Comparison of ENCODE assay signal across 17 cellular contexts in genomic region chr22:17269607-17270261, GRCh38. TPM values are rescaled to one million over a fixed set of nuclear protein-coding genes. Genes with fewer than 3 reads are reported as not detected.
DNase-seq lines count a peak whose midpoint lies in the region; ATAC-seq and TF ChIP-seq lines count a peak whose summit lies in the region.
"Had no signal": no experiment of that assay in that cellular context is flagged by ENCODE, and none has a peak within 500 bp of the region (broad histone marks: within the 10 kb centered on the region; RNA-seq: fewer than 3 reads in every experiment).

No MANE protein-coding gene starts in this region.

- TF ChIP-seq CTCF in mucosa of descending colon (IDR thresholded peaks at IDR 0.05) = no peak

- no peak overlapping the region for H3K27ac Mint-ChIP-seq in activated naive CD8-positive, alpha-beta T cell treated with anti-CD3 and anti-CD28 coated beads, Interleukin-2, amount 50 U/mL, for 24 hours
- no peak overlapping the region for H3K27ac Mint-ChIP-seq in activated naive CD8-positive, alpha-beta T cell treated with anti-CD3 and anti-CD28 coated beads for 36 hours
- H3K27ac Mint-ChIP-seq in central memory CD8-positive, alpha-beta T cell (ENCODE audit: low read depth) = peak overlapping the region; percentile 19
- H3K27ac Mint-ChIP-seq in activated T-helper 17 cell treated with anti-CD3 and anti-CD28 coated beads, Interleukin-2, amount 50 U/mL, for 72 hours = no peak overlapping the region
- H3K27ac Mint-ChIP-seq: stimulated activated naive B cell treated with anti-CD40 and anti-IgM and Interleukin-4, amounts not matched to agents 10 μg/mL and 1 μg/mL and 100 μg/mL, for 72 hours had no signal

- H3K4me1 Mint-ChIP-seq in activated naive CD8-positive, alpha-beta T cell treated with anti-CD3 and anti-CD28 coated beads, Interleukin-2, amount 50 U/mL, for 24 hours = peaks cover 20% of the 10 kb centered on the region
- H3K4me1 Mint-ChIP-seq in activated naive CD8-positive, alpha-beta T cell treated with anti-CD3 and anti-CD28 coated beads for 36 hours = peaks cover 31% of the 10 kb centered on the region
- peaks cover 6% of the 10 kb centered on the region for H3K4me1 Mint-ChIP-seq in central memory CD8-positive, alpha-beta T cell
- peaks cover 6% of the 10 kb centered on the region for H3K4me1 Mint-ChIP-seq in activated T-helper 17 cell treated with anti-CD3 and anti-CD28 coated beads, Interleukin-2, amount 50 U/mL, for 72 hours

- H3K4me1 ChIP-seq in mucosa of descending colon (ENCODE audit: low read depth) = peaks cover 18% of the 10 kb centered on the region
- H3K4me1 ChIP-seq: gastroesophageal sphincter, prostate gland, tibial nerve had no signal

- no peak overlapping the region for H3K4me3 ChIP-seq in mucosa of descending colon
- H3K4me3 ChIP-seq: gastroesophageal sphincter, HAP-1, prostate gland, tibial nerve had no signal

- H3K27me3 Mint-ChIP-seq in activated naive CD8-positive, alpha-beta T cell treated with anti-CD3 and anti-CD28 coated beads, Interleukin-2, amount 50 U/mL, for 24 hours = peaks cover 3% of the 10 kb centered on the region
- no peaks in the 10 kb centered on the region for H3K27me3 Mint-ChIP-seq in activated naive CD8-positive, alpha-beta T cell treated with anti-CD3 and anti-CD28 coated beads for 36 hours
- no peaks in the 10 kb centered on the region for H3K27me3 Mint-ChIP-seq in central memory CD8-positive, alpha-beta T cell
- H3K27me3 Mint-ChIP-seq in activated T-helper 17 cell treated with anti-CD3 and anti-CD28 coated beads, Interleukin-2, amount 50 U/mL, for 72 hours = no peaks in the 10 kb centered on the region
- H3K27me3 Mint-ChIP-seq: stimulated activated naive B cell treated with anti-CD40 and anti-IgM and Interleukin-4, amounts not matched to agents 10 μg/mL and 1 μg/mL and 100 μg/mL, for 72 hours had no signal

- no peak overlapping the region for H3K4me3 Mint-ChIP-seq in activated naive CD8-positive, alpha-beta T cell treated with anti-CD3 and anti-CD28 coated beads, Interleukin-2, amount 50 U/mL, for 24 hours
- H3K4me3 Mint-ChIP-seq in activated naive CD8-positive, alpha-beta T cell treated with anti-CD3 and anti-CD28 coated beads for 36 hours = no peak overlapping the region
- H3K4me3 Mint-ChIP-seq in central memory CD8-positive, alpha-beta T cell = no peak overlapping the region
- H3K4me3 Mint-ChIP-seq in activated T-helper 17 cell treated with anti-CD3 and anti-CD28 coated beads, Interleukin-2, amount 50 U/mL, for 72 hours = no peak overlapping the region
- H3K4me3 Mint-ChIP-seq: stimulated activated naive B cell treated with anti-CD40 and anti-IgM and Interleukin-4, amounts not matched to agents 10 μg/mL and 1 μg/mL and 100 μg/mL, for 72 hours had no signal

- intact Hi-C loops in mucosa of descending colon (cut with DNase I, micrococcal nuclease) = no loop called here

- DNase-seq in activated naive CD8-positive, alpha-beta T cell treated with anti-CD3 and anti-CD28 coated beads, Interleukin-2, amount 50 U/mL, for 24 hours = no peak
- DNase-seq in activated naive CD8-positive, alpha-beta T cell treated with anti-CD3 and anti-CD28 coated beads for 36 hours = no peak
- no peak for DNase-seq in central memory CD8-positive, alpha-beta T cell (ENCODE audit: low spot score in 2 of 2)
- peak; percentile 63 to 67 (median 63) for DNase-seq in mucosa of descending colon
- DNase-seq in HPDE6-E6E7 (ENCODE audit: extremely low spot score) = no peak
- DNase-seq in NCI-H774 (lab: John Stamatoyannopoulos, UW) = no peak
- no peak for DNase-seq in NCI-H146 (lab: John Stamatoyannopoulos, UW)
- DNase-seq: activated CD4-positive, alpha-beta T cell treated with anti-CD3 and anti-CD28 coated beads for 1 hour; DMS79 treated with DMSO at 0.1 percent for 48 hours; stimulated activated naive B cell treated with anti-CD40 and anti-IgM and Interleukin-4, amounts not matched to agents 10 μg/mL and 1 μg/mL and 100 μg/mL, for 72 hours; T-helper 9 cell had no signal

- peak; percentile 18 for ATAC-seq in activated naive CD8-positive, alpha-beta T cell treated with anti-CD3 and anti-CD28 coated beads, Interleukin-2, amount 50 U/mL, for 24 hours
- ATAC-seq in central memory CD8-positive, alpha-beta T cell (replicated peaks; ENCODE audit: extremely low read depth, poor library complexity, severe bottlenecking) = no peak
- peak; percentile 55 for ATAC-seq in mucosa of descending colon
- no peak for ATAC-seq in activated T-helper 17 cell treated with anti-CD3 and anti-CD28 coated beads, Interleukin-2, amount 50 U/mL, for 72 hours (replicated peaks)
- ATAC-seq: gastroesophageal sphincter had no signal

- H3K9me3 Mint-ChIP-seq in activated naive CD8-positive, alpha-beta T cell treated with anti-CD3 and anti-CD28 coated beads, Interleukin-2, amount 50 U/mL, for 24 hours = no peaks in the 10 kb centered on the region
- H3K9me3 Mint-ChIP-seq in activated naive CD8-positive, alpha-beta T cell treated with anti-CD3 and anti-CD28 coated beads for 36 hours = no peaks in the 10 kb centered on the region
- H3K9me3 Mint-ChIP-seq in central memory CD8-positive, alpha-beta T cell = no peaks in the 10 kb centered on the region
- no peaks in the 10 kb centered on the region for H3K9me3 Mint-ChIP-seq in activated T-helper 17 cell treated with anti-CD3 and anti-CD28 coated beads, Interleukin-2, amount 50 U/mL, for 72 hours
- H3K9me3 Mint-ChIP-seq: stimulated activated naive B cell treated with anti-CD40 and anti-IgM and Interleukin-4, amounts not matched to agents 10 μg/mL and 1 μg/mL and 100 μg/mL, for 72 hours had no signal

- H3K9me3 ChIP-seq in mucosa of descending colon = no peaks in the 10 kb centered on the region
- H3K9me3 ChIP-seq: gastroesophageal sphincter, HAP-1, prostate gland, tibial nerve had no signal

- no peaks in the 10 kb centered on the region for H3K36me3 Mint-ChIP-seq in activated naive CD8-positive, alpha-beta T cell treated with anti-CD3 and anti-CD28 coated beads, Interleukin-2, amount 50 U/mL, for 24 hours (ENCODE audit: low read depth)
- no peaks in the 10 kb centered on the region for H3K36me3 Mint-ChIP-seq in activated naive CD8-positive, alpha-beta T cell treated with anti-CD3 and anti-CD28 coated beads for 36 hours
- peaks cover 2% of the 10 kb centered on the region for H3K36me3 Mint-ChIP-seq in central memory CD8-positive, alpha-beta T cell (ENCODE audit: insufficient read depth)
- no peaks in the 10 kb centered on the region for H3K36me3 Mint-ChIP-seq in activated T-helper 17 cell treated with anti-CD3 and anti-CD28 coated beads, Interleukin-2, amount 50 U/mL, for 72 hours (ENCODE audit: low read depth)
- H3K36me3 Mint-ChIP-seq: stimulated activated naive B cell treated with anti-CD40 and anti-IgM and Interleukin-4, amounts not matched to agents 10 μg/mL and 1 μg/mL and 100 μg/mL, for 72 hours had no signal

- no peaks in the 10 kb centered on the region for H3K36me3 ChIP-seq in mucosa of descending colon (ENCODE audit: low read depth)
- H3K36me3 ChIP-seq: gastroesophageal sphincter, HAP-1, prostate gland, tibial nerve had no signal

RNA-seq across cellular contexts. Expression of gene ADA2, which starts 50.5 kb away (rescaled TPM):
- total RNA-seq in activated naive CD8-positive, alpha-beta T cell treated with anti-CD3 and anti-CD28 coated beads for 36 hours = 1 to 10 TPM; 7.0 to 7.1 TPM
- total RNA-seq in mucosa of descending colon = 10 to 100 TPM; 10.7 to 18.0 (median 11.7) TPM
- 1 to 10 TPM; 2.1 to 4.0 TPM for total RNA-seq in activated T-helper 17 cell treated with anti-CD3 and anti-CD28 coated beads, Interleukin-2, amount 50 U/mL, for 72 hours
- total RNA-seq: SK-MEL-5 had no signal

Comparison
In these comparisons a context has a peak if more than half of its experiments do, and no peak if none do; other contexts are left out.
1. ATAC-seq: peak in activated naive CD8-positive, alpha-beta T cell treated with anti-CD3 and anti-CD28 coated beads, Interleukin-2, amount 50 U/mL, for 24 hours (single experiment) and mucosa of descending colon (single experiment); none in central memory CD8-positive, alpha-beta T cell (single experiment) and activated T-helper 17 cell treated with anti-CD3 and anti-CD28 coated beads, Interleukin-2, amount 50 U/mL, for 72 hours (single experiment).
2. DNase-seq: peak in mucosa of descending colon (3 of 3); none in activated naive CD8-positive, alpha-beta T cell treated with anti-CD3 and anti-CD28 coated beads, Interleukin-2, amount 50 U/mL, for 24 hours (single experiment), activated naive CD8-positive, alpha-beta T cell treated with anti-CD3 and anti-CD28 coated beads for 36 hours (single experiment), central memory CD8-positive, alpha-beta T cell (0 of 2), HPDE6-E6E7 (single experiment), NCI-H774 (single experiment) and NCI-H146 (single experiment).